1 cellular context compared by ENCODE assay signal in the genomic region with DNA sequence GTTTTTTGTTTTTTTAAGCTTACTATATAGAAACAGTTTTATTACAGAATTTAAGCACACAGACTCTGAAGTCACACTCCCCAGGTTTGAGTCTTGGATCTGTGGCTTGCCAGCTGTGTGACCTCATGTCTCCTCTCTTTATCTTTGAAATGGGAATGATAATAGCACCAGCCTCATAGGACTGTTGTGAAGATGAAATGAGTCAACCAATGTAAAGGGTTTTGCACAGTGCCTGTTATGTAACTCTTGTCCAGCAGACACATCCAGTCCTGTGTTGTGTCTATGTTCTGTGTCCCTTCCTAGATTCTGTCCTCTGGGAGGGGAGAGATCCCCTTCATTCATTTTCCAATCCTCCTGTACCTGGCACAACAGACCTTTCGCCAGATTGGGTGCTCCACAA.
TF ChIP-seq lines count a peak whose summit lies in the region.

No MANE protein-coding gene starts in this region.

TF ChIP-seq in HepG2, 621 proteins besides CTCF, POLR2A, EP300 and RAD21 (continued from another document):
- TF ChIP-seq, protein P1, sequence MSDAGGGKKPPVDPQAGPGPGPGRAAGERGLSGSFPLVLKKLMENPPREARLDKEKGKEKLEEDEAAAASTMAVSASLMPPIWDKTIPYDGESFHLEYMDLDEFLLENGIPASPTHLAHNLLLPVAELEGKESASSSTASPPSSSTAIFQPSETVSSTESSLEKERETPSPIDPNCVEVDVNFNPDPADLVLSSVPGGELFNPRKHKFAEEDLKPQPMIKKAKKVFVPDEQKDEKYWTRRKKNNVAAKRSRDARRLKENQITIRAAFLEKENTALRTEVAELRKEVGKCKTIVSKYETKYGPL (CRISPR knock-in tag; IDR thresholded peaks at IDR 0.05): peak; percentile 84; the same call in 1 of the 2 replicates
- TF ChIP-seq ZNF343 (CRISPR knock-in tag; IDR thresholded peaks at IDR 0.05) (no peak), MTA3 (CRISPR knock-in tag; IDR thresholded peaks at IDR 0.05) (no peak), ZBTB7B (CRISPR knock-in tag; IDR thresholded peaks at IDR 0.05) (no peak), ZNF230 (CRISPR knock-in tag; IDR thresholded peaks at IDR 0.05) (no peak), THAP11 (CRISPR knock-in tag; IDR thresholded peaks at IDR 0.05) (no peak), ZNF337 (CRISPR knock-in tag; IDR thresholded peaks at IDR 0.05; ENCODE audit: borderline replicate concordance, low read depth) (no peak), KDM5A (IDR thresholded peaks at IDR 0.05; ENCODE audit: borderline replicate concordance, low read length) (no peak), SOX13 (IDR thresholded peaks at IDR 0.05) (no peak), SOX13 (CRISPR knock-in tag; conservative IDR thresholded peaks at IDR 0.05 in 1 of 2, IDR thresholded peaks at IDR 0.05 in 1 of 2) (peak in 1 of 2 experiments; percentile 16; a peak in 1 of 4 replicates), SAP130 (CRISPR knock-in tag; IDR thresholded peaks at IDR 0.05; ENCODE audit: low read depth) (peak; percentile 60), GATAD2A (CRISPR knock-in tag; IDR thresholded peaks at IDR 0.05) (peak; percentile 54; the same call in 1 of the 2 replicates), YEATS4 (CRISPR knock-in tag; IDR thresholded peaks at IDR 0.05; ENCODE audit: borderline replicate concordance) (no peak), ZNF629 (CRISPR knock-in tag; conservative IDR thresholded peaks at IDR 0.05) (peak; percentile 51), ZNF670 (CRISPR knock-in tag; IDR thresholded peaks at IDR 0.05; ENCODE audit: borderline replicate concordance) (no peak), SALL2 (CRISPR knock-in tag; IDR thresholded peaks at IDR 0.05) (no peak)
- TF ChIP-seq, protein P2, sequence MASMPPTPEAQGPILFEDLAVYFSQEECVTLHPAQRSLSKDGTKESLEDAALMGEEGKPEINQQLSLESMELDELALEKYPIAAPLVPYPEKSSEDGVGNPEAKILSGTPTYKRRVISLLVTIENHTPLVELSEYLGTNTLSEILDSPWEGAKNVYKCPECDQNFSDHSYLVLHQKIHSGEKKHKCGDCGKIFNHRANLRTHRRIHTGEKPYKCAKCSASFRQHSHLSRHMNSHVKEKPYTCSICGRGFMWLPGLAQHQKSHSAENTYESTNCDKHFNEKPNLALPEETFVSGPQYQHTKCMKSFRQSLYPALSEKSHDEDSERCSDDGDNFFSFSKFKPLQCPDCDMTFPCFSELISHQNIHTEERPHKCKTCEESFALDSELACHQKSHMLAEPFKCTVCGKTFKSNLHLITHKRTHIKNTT (CRISPR knock-in tag; IDR thresholded peaks at IDR 0.05): no peak
- TF ChIP-seq, protein P3, sequence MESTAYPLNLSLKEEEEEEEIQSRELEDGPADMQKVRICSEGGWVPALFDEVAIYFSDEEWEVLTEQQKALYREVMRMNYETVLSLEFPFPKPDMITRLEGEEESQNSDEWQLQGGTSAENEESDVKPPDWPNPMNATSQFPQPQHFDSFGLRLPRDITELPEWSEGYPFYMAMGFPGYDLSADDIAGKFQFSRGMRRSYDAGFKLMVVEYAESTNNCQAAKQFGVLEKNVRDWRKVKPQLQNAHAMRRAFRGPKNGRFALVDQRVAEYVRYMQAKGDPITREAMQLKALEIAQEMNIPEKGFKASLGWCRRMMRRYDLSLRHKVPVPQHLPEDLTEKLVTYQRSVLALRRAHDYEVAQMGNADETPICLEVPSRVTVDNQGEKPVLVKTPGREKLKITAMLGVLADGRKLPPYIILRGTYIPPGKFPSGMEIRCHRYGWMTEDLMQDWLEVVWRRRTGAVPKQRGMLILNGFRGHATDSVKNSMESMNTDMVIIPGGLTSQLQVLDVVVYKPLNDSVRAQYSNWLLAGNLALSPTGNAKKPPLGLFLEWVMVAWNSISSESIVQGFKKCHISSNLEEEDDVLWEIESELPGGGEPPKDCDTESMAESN (CRISPR knock-in tag; conservative IDR thresholded peaks at IDR 0.05): no peak
- TF ChIP-seq, protein P4, sequence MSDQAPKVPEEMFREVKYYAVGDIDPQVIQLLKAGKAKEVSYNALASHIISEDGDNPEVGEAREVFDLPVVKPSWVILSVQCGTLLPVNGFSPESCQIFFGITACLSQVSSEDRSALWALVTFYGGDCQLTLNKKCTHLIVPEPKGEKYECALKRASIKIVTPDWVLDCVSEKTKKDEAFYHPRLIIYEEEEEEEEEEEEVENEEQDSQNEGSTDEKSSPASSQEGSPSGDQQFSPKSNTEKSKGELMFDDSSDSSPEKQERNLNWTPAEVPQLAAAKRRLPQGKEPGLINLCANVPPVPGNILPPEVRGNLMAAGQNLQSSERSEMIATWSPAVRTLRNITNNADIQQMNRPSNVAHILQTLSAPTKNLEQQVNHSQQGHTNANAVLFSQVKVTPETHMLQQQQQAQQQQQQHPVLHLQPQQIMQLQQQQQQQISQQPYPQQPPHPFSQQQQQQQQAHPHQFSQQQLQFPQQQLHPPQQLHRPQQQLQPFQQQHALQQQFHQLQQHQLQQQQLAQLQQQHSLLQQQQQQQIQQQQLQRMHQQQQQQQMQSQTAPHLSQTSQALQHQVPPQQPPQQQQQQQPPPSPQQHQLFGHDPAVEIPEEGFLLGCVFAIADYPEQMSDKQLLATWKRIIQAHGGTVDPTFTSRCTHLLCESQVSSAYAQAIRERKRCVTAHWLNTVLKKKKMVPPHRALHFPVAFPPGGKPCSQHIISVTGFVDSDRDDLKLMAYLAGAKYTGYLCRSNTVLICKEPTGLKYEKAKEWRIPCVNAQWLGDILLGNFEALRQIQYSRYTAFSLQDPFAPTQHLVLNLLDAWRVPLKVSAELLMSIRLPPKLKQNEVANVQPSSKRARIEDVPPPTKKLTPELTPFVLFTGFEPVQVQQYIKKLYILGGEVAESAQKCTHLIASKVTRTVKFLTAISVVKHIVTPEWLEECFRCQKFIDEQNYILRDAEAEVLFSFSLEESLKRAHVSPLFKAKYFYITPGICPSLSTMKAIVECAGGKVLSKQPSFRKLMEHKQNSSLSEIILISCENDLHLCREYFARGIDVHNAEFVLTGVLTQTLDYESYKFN (CRISPR knock-in tag; conservative IDR thresholded peaks at IDR 0.05): 0 out of 2 replicates have a peak, but pooled peaks have one; percentile 21
- TF ChIP-seq, protein P5, sequence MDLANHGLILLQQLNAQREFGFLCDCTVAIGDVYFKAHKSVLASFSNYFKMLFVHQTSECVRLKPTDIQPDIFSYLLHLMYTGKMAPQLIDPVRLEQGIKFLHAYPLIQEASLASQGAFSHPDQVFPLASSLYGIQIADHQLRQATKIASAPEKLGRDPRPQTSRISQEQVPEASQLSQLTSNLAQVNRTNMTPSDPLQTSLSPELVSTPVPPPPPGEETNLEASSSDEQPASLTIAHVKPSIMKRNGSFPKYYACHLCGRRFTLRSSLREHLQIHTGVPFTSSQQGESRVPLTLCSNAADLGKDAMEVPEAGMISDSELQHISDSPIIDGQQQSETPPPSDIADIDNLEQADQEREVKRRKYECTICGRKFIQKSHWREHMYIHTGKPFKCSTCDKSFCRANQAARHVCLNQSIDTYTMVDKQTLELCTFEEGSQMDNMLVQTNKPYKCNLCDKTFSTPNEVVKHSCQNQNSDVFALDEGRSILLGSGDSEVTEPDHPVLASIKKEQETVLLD (CRISPR knock-in tag; IDR thresholded peaks at IDR 0.05; ENCODE audit: low read depth): no peak
- TF ChIP-seq, protein P6, sequence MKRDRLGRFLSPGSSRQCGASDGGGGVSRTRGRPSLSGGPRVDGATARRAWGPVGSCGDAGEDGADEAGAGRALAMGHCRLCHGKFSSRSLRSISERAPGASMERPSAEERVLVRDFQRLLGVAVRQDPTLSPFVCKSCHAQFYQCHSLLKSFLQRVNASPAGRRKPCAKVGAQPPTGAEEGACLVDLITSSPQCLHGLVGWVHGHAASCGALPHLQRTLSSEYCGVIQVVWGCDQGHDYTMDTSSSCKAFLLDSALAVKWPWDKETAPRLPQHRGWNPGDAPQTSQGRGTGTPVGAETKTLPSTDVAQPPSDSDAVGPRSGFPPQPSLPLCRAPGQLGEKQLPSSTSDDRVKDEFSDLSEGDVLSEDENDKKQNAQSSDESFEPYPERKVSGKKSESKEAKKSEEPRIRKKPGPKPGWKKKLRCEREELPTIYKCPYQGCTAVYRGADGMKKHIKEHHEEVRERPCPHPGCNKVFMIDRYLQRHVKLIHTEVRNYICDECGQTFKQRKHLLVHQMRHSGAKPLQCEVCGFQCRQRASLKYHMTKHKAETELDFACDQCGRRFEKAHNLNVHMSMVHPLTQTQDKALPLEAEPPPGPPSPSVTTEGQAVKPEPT (CRISPR knock-in tag; IDR thresholded peaks at IDR 0.05; ENCODE audit: low read depth): no peak
